Comparison of ENCODE assay signal across 33 cellular contexts in genomic region chr17:34207572-34207971, GRCh38. TPM values are rescaled to one million over a fixed set of nuclear protein-coding genes. Genes with fewer than 3 reads are reported as not detected.
"Had no signal": no experiment of that assay in that cellular context is flagged by ENCODE, and none has a peak within 500 bp of the region (broad histone marks: within the 10 kb centered on the region; RNA-seq: fewer than 3 reads in every experiment).

No MANE protein-coding gene starts in this region.

- H3K36me3 Mint-ChIP-seq: activated naive CD4-positive, alpha-beta T cell treated with anti-CD3 and anti-CD28 coated beads, Interleukin-2, amount 50 U/mL, for 24 hours; mesothelial cell of epicardium; naive B cell; stimulated activated memory B cell treated with anti-CD40 and anti-IgM and Interleukin-4, amounts not matched to agents 10 μg/mL and 1 μg/mL and 100 μg/mL, for 72 hours had no signal

- H3K36me3 ChIP-seq: breast epithelium, esophagus squamous epithelium, gastroesophageal sphincter, pancreas, prostate gland, sigmoid colon, transverse colon had no signal

- H3K4me3 ChIP-seq: breast epithelium, esophagus squamous epithelium, gastroesophageal sphincter, hepatocyte, pancreas, prostate gland, sigmoid colon, smooth muscle cell, transverse colon had no signal

- H3K79me2 ChIP-seq: hepatocyte had no signal

- H3K9me3 ChIP-seq: pancreas, prostate gland, transverse colon had no signal

- H3K27ac ChIP-seq: breast epithelium, esophagus squamous epithelium, gastroesophageal sphincter, hepatocyte, pancreas, prostate gland, sigmoid colon, transverse colon had no signal

- H3K4me2 ChIP-seq: hepatocyte, smooth muscle cell had no signal

- H3K27me3 ChIP-seq: breast epithelium, esophagus squamous epithelium, gastroesophageal sphincter, hepatocyte, pancreas, sigmoid colon, transverse colon had no signal

- H3K4me1 Mint-ChIP-seq: activated naive CD4-positive, alpha-beta T cell treated with anti-CD3 and anti-CD28 coated beads, Interleukin-2, amount 50 U/mL, for 24 hours; naive B cell; neural crest cell; stimulated activated memory B cell treated with anti-CD40 and anti-IgM and Interleukin-4, amounts not matched to agents 10 μg/mL and 1 μg/mL and 100 μg/mL, for 72 hours had no signal

- H3K4me3 Mint-ChIP-seq: activated naive CD4-positive, alpha-beta T cell treated with anti-CD3 and anti-CD28 coated beads, Interleukin-2, amount 50 U/mL, for 24 hours; activated naive CD8-positive, alpha-beta T cell treated with anti-CD3 and anti-CD28 coated beads, Interleukin-2, amount 50 U/mL, for 24 hours; activated T-cell treated with anti-CD3 and anti-CD28 coated beads, Interleukin-2, amount 50 U/mL, for 4 hours; endodermal cell; mesothelial cell of epicardium; naive B cell; neural crest cell; stimulated activated memory B cell treated with anti-CD40 and anti-IgM and Interleukin-4, amounts not matched to agents 10 μg/mL and 1 μg/mL and 100 μg/mL, for 72 hours; T-helper 1 cell treated with Interleukin-12 subunit alpha and Interleukin-12 subunit beta and Interleukin-4 antibody, amounts not matched to agents 30 μg/mL and 1 μg/mL, for 36 hours had no signal

- H3K27ac Mint-ChIP-seq: activated naive CD4-positive, alpha-beta T cell treated with anti-CD3 and anti-CD28 coated beads, Interleukin-2, amount 50 U/mL, for 24 hours; activated naive CD8-positive, alpha-beta T cell treated with anti-CD3 and anti-CD28 coated beads, Interleukin-2, amount 50 U/mL, for 24 hours; activated T-helper 2 cell treated with anti-CD3 and anti-CD28 coated beads, Interferon-gamma antibody, Interleukin-2, Interleukin-4, amounts not matched to agents 10 μg/mL and 5 μg/mL and 100 μg/mL, durations not matched to agents 14 hours and 24 hours and 36 hours; endodermal cell; naive B cell; stimulated activated memory B cell treated with anti-CD40 and anti-IgM and Interleukin-4, amounts not matched to agents 10 μg/mL and 1 μg/mL and 100 μg/mL, for 72 hours; T-helper 1 cell treated with Interleukin-12 subunit alpha and Interleukin-12 subunit beta and Interleukin-4 antibody, amounts not matched to agents 30 μg/mL and 1 μg/mL, for 36 hours had no signal

- ATAC-seq: activated naive CD8-positive, alpha-beta T cell treated with anti-CD3 and anti-CD28 coated beads, Interleukin-2, amount 50 U/mL, for 24 hours; gastroesophageal sphincter; left colon; pancreas; stimulated activated memory B cell treated with anti-CD40 and anti-IgM and Interleukin-4, amounts not matched to agents 10 μg/mL and 1 μg/mL and 100 μg/mL, for 72 hours had no signal

- H2AFZ ChIP-seq: hepatocyte had no signal

- FAIRE-seq: keratinocyte, pancreas, TTC549 had no signal

- H3K9me3 Mint-ChIP-seq: activated naive CD4-positive, alpha-beta T cell treated with anti-CD3 and anti-CD28 coated beads, Interleukin-2, amount 50 U/mL, for 24 hours; activated naive CD8-positive, alpha-beta T cell treated with anti-CD3 and anti-CD28 coated beads, Interleukin-2, amount 50 U/mL, for 24 hours; activated T-cell treated with anti-CD3 and anti-CD28 coated beads, Interleukin-2, amount 50 U/mL, for 4 hours had no signal

- H3K4me1 ChIP-seq: breast epithelium, pancreas, prostate gland, transverse colon had no signal

- DNase-seq: activated CD4-positive, alpha-beta T cell treated with anti-CD3 and anti-CD28 coated beads for 4 hours; activated CD4-positive, alpha-beta T cell treated with anti-CD3 and anti-CD28 coated beads, Interleukin-2, amount 50 U/mL, for 4 hours; activated naive CD8-positive, alpha-beta T cell treated with anti-CD3 and anti-CD28 coated beads, Interleukin-2, amount 50 U/mL, for 24 hours; activated T-cell treated with anti-CD3 and anti-CD28 coated beads, Interleukin-2, amount 50 U/mL, for 4 hours; amygdala; central memory CD4-positive, alpha-beta T cell; endodermal cell; esophagus squamous epithelium; left colon; naive B cell; nucleus accumbens; pancreas; retina; sigmoid colon; stimulated activated CD4-positive, alpha-beta T cell treated with anti-CD3 and anti-CD28 coated beads, Interleukin-1b, Interleukin-23, amount 100 ng/mL, for 48 hours; stimulated activated CD4-positive, alpha-beta T cell treated with anti-CD3 and anti-CD28 coated beads, Interleukin-4, amount 100 ng/mL, for 4 hours; stimulated activated CD8-positive, alpha-beta memory T cell treated with anti-CD3 and anti-CD28 coated beads, Interleukin-4, amount 100 ng/mL, for 48 hours; T-helper 9 cell; transverse colon had no signal

RNA-seq across cellular contexts. Expression of gene CCL2, which starts 47.5 kb away (rescaled TPM):
- total RNA-seq: activated CD8-positive, alpha-beta memory T cell treated with anti-CD3 and anti-CD28 coated beads for 36 hours; activated T-helper 2 cell treated with anti-CD3 and anti-CD28 coated beads, Interferon-gamma antibody, Interleukin-2, Interleukin-4, amounts not matched to agents 10 μg/mL and 5 μg/mL and 100 μg/mL, durations not matched to agents 14 hours and 24 hours and 36 hours had no signal
